Comparison of ENCODE assay signal across 8 cellular contexts in the genomic region with DNA sequence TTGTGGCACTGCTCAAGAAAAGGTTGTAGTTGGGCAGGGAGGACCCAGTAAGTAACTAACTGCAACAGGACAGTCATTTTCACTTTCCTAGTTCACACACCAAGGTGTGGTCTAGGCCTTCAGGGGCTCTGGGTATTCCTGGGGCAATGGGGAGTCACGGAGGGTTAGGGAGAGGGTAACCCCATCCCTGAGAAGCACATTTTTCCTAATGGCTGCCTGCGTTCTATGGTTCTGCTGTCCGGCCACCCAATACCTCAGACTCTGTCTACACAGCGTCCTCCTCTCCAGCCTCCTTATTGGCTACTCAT. TPM values are rescaled to one million over a fixed set of nuclear protein-coding genes. Genes with fewer than 3 reads are reported as not detected.
A peak's percentile ranks its signal among the peaks of the same experiment; 100 is the strongest.
DNase-seq lines count a peak whose midpoint lies in the region; ATAC-seq, FAIRE-seq and TF ChIP-seq lines count a peak whose summit lies in the region.

No MANE protein-coding gene starts in this region.

- ATAC-seq in activated CD4-positive, alpha-beta T cell treated with anti-CD3 and anti-CD28 coated beads for 36 hours, result no peak
- no peak for ATAC-seq in HG03175 (IDR thresholded peaks at IDR 0.05; ENCODE audit: unreplicated experiment)

- peak overlapping the region; percentile 78 for H3K4me3 Mint-ChIP-seq in activated CD4-positive, alpha-beta T cell treated with anti-CD3 and anti-CD28 coated beads for 36 hours

- peaks cover 4% of the 10 kb centered on the region for H3K9me3 Mint-ChIP-seq in activated CD4-positive, alpha-beta T cell treated with anti-CD3 and anti-CD28 coated beads for 36 hours (ENCODE audit: low read depth)

- H3K36me3 ChIP-seq in adipocyte (ENCODE audit: control insufficient read depth, insufficient read depth, low read length, severe bottlenecking), result no peaks in the 10 kb centered on the region
- no peaks in the 10 kb centered on the region for H3K36me3 ChIP-seq in kidney epithelial cell (ENCODE audit: control insufficient read depth, insufficient read depth, low read length)
- H3K36me3 ChIP-seq in testis (ENCODE audit: low read depth, missing control alignments), result no peaks in the 10 kb centered on the region

- intact Hi-C loops in activated CD4-positive, alpha-beta T cell treated with anti-CD3 and anti-CD28 coated beads for 36 hours (cut with DNase I, micrococcal nuclease), result loop anchor here (1.0 to 10.0 kb wide), 15 partner anchors 33 to 694 kb away; partner anchors contain the start of genes CCDC22 (in 2 of the 2), GPKOW (in 1 of the 2), GRIPAP1 (in 1 of the 2) and OTUD5 (in 1 of the 2)
- intact Hi-C loops in testis (cut with DNase I; ENCODE audit: low total_unique reads), result no loop called here

- no peak for TF ChIP-seq POLR2A in testis (IDR thresholded peaks at IDR 0.05)

- 6% methylated on average over 3 to 4 of the region's 4 CpGs for WGBS in testis, 2 donors

- H3K4me1 ChIP-seq in adipocyte (ENCODE audit: control insufficient read depth, insufficient read depth, low read length), result peaks cover 19% of the 10 kb centered on the region
- no peaks in the 10 kb centered on the region for H3K4me1 ChIP-seq in testis

- CTCF ChIA-PET in activated CD4-positive, alpha-beta T cell treated with anti-CD3 and anti-CD28 coated beads for 36 hours (lab: Charles Lee), result interaction anchor here (0.6 to 1.6 kb wide), 6 partner anchors 23 to 159 kb away, joined by 3 to 7 read pairs (median 4); no protein-coding TSS in a partner anchor

- no peak for FAIRE-seq in RCC 7860 (lab: Jason Lieb, UNC)

- no peaks in the 10 kb centered on the region for H3K27me3 Mint-ChIP-seq in activated CD4-positive, alpha-beta T cell treated with anti-CD3 and anti-CD28 coated beads for 36 hours

- POLR2A ChIA-PET in activated CD4-positive, alpha-beta T cell treated with anti-CD3 and anti-CD28 coated beads for 36 hours (lab: Charles Lee), result interaction anchor here (0.6 to 1.1 kb wide), 4 partner anchors 9 to 330 kb away, joined by 3 to 7 read pairs (median 5); no protein-coding TSS in a partner anchor

- peak overlapping the region; percentile 64 for H3K9ac ChIP-seq in adipocyte (ENCODE audit: low read length)

- H3K27me3 ChIP-seq in adipocyte (replicated peaks; ENCODE audit: control insufficient read depth, insufficient read depth, low read length), result peaks cover 7% of the 10 kb centered on the region
- H3K27me3 ChIP-seq in kidney epithelial cell (ENCODE audit: control insufficient read depth, insufficient read depth, low read length), result no peaks in the 10 kb centered on the region
- H3K27me3 ChIP-seq in testis, result no peaks in the 10 kb centered on the region

- no peak for TF ChIP-seq CTCF in kidney epithelial cell (IDR thresholded peaks at IDR 0.05; ENCODE audit: insufficient read depth, low read length, poor library complexity, severe bottlenecking)
- TF ChIP-seq CTCF in testis (IDR thresholded peaks at IDR 0.05), result no peak

- peaks cover 12% of the 10 kb centered on the region for H3K36me3 Mint-ChIP-seq in activated CD4-positive, alpha-beta T cell treated with anti-CD3 and anti-CD28 coated beads for 36 hours (ENCODE audit: low read depth)

- no peaks in the 10 kb centered on the region for H3K9me3 ChIP-seq in adipocyte (ENCODE audit: control insufficient read depth, low read length)
- H3K9me3 ChIP-seq in testis, result no peaks in the 10 kb centered on the region

- peak overlapping the region; percentile 81 to 92 for H3K27ac ChIP-seq in testis

- H3K27ac Mint-ChIP-seq in activated CD4-positive, alpha-beta T cell treated with anti-CD3 and anti-CD28 coated beads for 36 hours, result peak overlapping the region; percentile 98

- H3K4me3 ChIP-seq in adipocyte (ENCODE audit: low read length) (peak overlapping the region; percentile 84), kidney epithelial cell (ENCODE audit: low read depth, low read length) (peak overlapping the region; percentile 51), testis (peak overlapping the region in 1 of 2 donors; percentile 59)

- peaks cover 49% of the 10 kb centered on the region for H3K4me1 Mint-ChIP-seq in activated CD4-positive, alpha-beta T cell treated with anti-CD3 and anti-CD28 coated beads for 36 hours

- no peak for DNase-seq in activated CD4-positive, alpha-beta T cell treated with anti-CD3 and anti-CD28 coated beads for 36 hours
- no peak for DNase-seq in activated CD4-positive, alpha-beta T cell treated with anti-CD3 and anti-CD28 coated beads for 48 hours
- DNase-seq in adipocyte (ENCODE audit: low read depth) (no peak), kidney epithelial cell (ENCODE audit: low read depth) (no peak), testis (no peak), RCC 7860 (ENCODE audit: low spot score) (no peak), islet precursor cell (no peak)

RNA-seq across cellular contexts. Expression of gene PPP1R3F, which starts 0.9 kb away (rescaled TPM):
- 1 to 10 TPM; 4.4 to 4.7 TPM for total RNA-seq in activated CD4-positive, alpha-beta T cell treated with anti-CD3 and anti-CD28 coated beads for 36 hours
- 4.3 and 6.5 TPM in 2 replicates for total RNA-seq in kidney epithelial cell
- 10 to 100 TPM; 17.6 to 18.0 TPM for total RNA-seq in testis
- 7.6 TPM for polyA plus RNA-seq in testis (ENCODE audit: insufficient read depth, low read depth, low replicate concordance)

RNA-seq across cellular contexts. Expression of gene FOXP3, which starts 4.1 kb away (rescaled TPM):
- total RNA-seq in activated CD4-positive, alpha-beta T cell treated with anti-CD3 and anti-CD28 coated beads for 36 hours, result 10 to 100 TPM; 17.9 to 20.0 TPM
- total RNA-seq in kidney epithelial cell (0.41 and 0.71 TPM in 2 replicates), testis (1 to 10 TPM; 1.1 to 2.5 TPM)
- 2.2 TPM for polyA plus RNA-seq in testis (ENCODE audit: insufficient read depth, low read depth, low replicate concordance)

RNA-seq across cellular contexts. Expression of gene CCDC22, which starts 33.4 kb away (rescaled TPM):
- 10 to 100 TPM; 19.8 to 23.8 TPM for total RNA-seq in activated CD4-positive, alpha-beta T cell treated with anti-CD3 and anti-CD28 coated beads for 36 hours
- total RNA-seq in kidney epithelial cell, result 30.8 and 32.5 TPM in 2 replicates
- total RNA-seq in testis, result 10 to 100 TPM; 13.4 to 13.9 TPM
- 7.3 TPM for polyA plus RNA-seq in testis (ENCODE audit: insufficient read depth, low read depth, low replicate concordance)

RNA-seq across cellular contexts. Expression of gene GAGE10, which starts 34.8 kb away (rescaled TPM):
- total RNA-seq in activated CD4-positive, alpha-beta T cell treated with anti-CD3 and anti-CD28 coated beads for 36 hours, result not detected
- total RNA-seq in kidney epithelial cell, result not detected in 2 replicates
- total RNA-seq in testis, result not detected
- not detected for polyA plus RNA-seq in testis (ENCODE audit: insufficient read depth, low read depth, low replicate concordance)

RNA-seq across cellular contexts. Expression of gene CACNA1F, which starts 35.5 kb away (rescaled TPM):
- under 1 TPM; 0.65 to 0.87 TPM for total RNA-seq in activated CD4-positive, alpha-beta T cell treated with anti-CD3 and anti-CD28 coated beads for 36 hours
- total RNA-seq in kidney epithelial cell (not detected in 2 replicates), testis (under 1 TPM; 0.16 to 0.19 TPM)
- polyA plus RNA-seq in testis (ENCODE audit: insufficient read depth, low read depth, low replicate concordance), result 0.24 TPM

Comparison
In these comparisons a context has a peak if more than half of its experiments do, and no peak if none do; other contexts are left out.
1. RNA of gene FOXP3, which starts 4.1 kb away (total RNA-seq): 17.9 to 20.0 TPM in activated CD4-positive, alpha-beta T cell treated with anti-CD3 and anti-CD28 coated beads for 36 hours; 1.1 to 2.5 TPM in testis and 0.41 to 0.71 TPM in kidney epithelial cell; every median in the first group is over 4 times any median in the second.